In genomic region chr6:135498178-135498841, GRCh38 we compare ENCODE assay signal across 1 cellular context.
TF ChIP-seq lines count a peak whose summit lies in the region.

No MANE protein-coding gene starts in this region.

TF ChIP-seq in HepG2, 621 proteins besides CTCF, POLR2A, EP300 and RAD21 (continued from another document and continues in another):
- TF ChIP-seq RBM22 (optimal IDR thresholded peaks at IDR 0.05; ENCODE audit: low read length) = no peak
- TF ChIP-seq ETV6 (CRISPR knock-in tag; conservative IDR thresholded peaks at IDR 0.05) = no peak
- TF ChIP-seq CBX1 (IDR thresholded peaks at IDR 0.05; ENCODE audit: low read depth) = no peak
- no peak for TF ChIP-seq NPAS2 (CRISPR knock-in tag; IDR thresholded peaks at IDR 0.05; ENCODE audit: borderline replicate concordance)
- no peak for TF ChIP-seq MYPOP (CRISPR knock-in tag; IDR thresholded peaks at IDR 0.05)
- TF ChIP-seq GATAD2A (CRISPR knock-in tag; IDR thresholded peaks at IDR 0.05) = peak; percentile 74
- no peak; the same call in 1 of the 2 replicates for TF ChIP-seq ZNF691 (CRISPR knock-in tag; IDR thresholded peaks at IDR 0.05; ENCODE audit: borderline replicate concordance, low read depth)
- TF ChIP-seq ERF (CRISPR knock-in tag; IDR thresholded peaks at IDR 0.05) = no peak
- no peak for TF ChIP-seq ZNF543 (CRISPR knock-in tag; IDR thresholded peaks at IDR 0.05)
- TF ChIP-seq PRDM10 (CRISPR knock-in tag; IDR thresholded peaks at IDR 0.05; ENCODE audit: low read depth) = no peak
- TF ChIP-seq YEATS4 (CRISPR knock-in tag; IDR thresholded peaks at IDR 0.05; ENCODE audit: borderline replicate concordance) = no peak
- TF ChIP-seq TCF7 (IDR thresholded peaks at IDR 0.05; ENCODE audit: low read depth) = no peak
- no peak for TF ChIP-seq ZNF841 (CRISPR knock-in tag; IDR thresholded peaks at IDR 0.05; ENCODE audit: borderline replicate concordance)
- no peak for TF ChIP-seq HIVEP1 (CRISPR knock-in tag; IDR thresholded peaks at IDR 0.05)
- TF ChIP-seq ZNF414 (CRISPR knock-in tag; IDR thresholded peaks at IDR 0.05) = no peak
- TF ChIP-seq THAP7 (CRISPR knock-in tag; IDR thresholded peaks at IDR 0.05) = no peak
- no peak for TF ChIP-seq ZNF362 (CRISPR knock-in tag; IDR thresholded peaks at IDR 0.05; ENCODE audit: borderline replicate concordance)
- peak; percentile 63 for TF ChIP-seq SMAD3 (CRISPR knock-in tag; IDR thresholded peaks at IDR 0.05)
- no peak for TF ChIP-seq MBNL3 (CRISPR knock-in tag; conservative IDR thresholded peaks at IDR 0.05)
- TF ChIP-seq YY1 (IDR thresholded peaks at IDR 0.05; ENCODE audit: insufficient read depth, insufficient replicate concordance, low read depth, low read length) = peak; percentile 89
- TF ChIP-seq ZNF792 (CRISPR knock-in tag; IDR thresholded peaks at IDR 0.05) = no peak
- no peak for TF ChIP-seq HNRNPL (IDR thresholded peaks at IDR 0.05; ENCODE audit: low read depth, low read length)
- TF ChIP-seq ZFP36L1 (CRISPR knock-in tag; IDR thresholded peaks at IDR 0.05) = no peak
- TF ChIP-seq PRDM4 (CRISPR knock-in tag; IDR thresholded peaks at IDR 0.05; ENCODE audit: borderline replicate concordance) = no peak
- TF ChIP-seq TOPORS (CRISPR knock-in tag; IDR thresholded peaks at IDR 0.05) = no peak
- TF ChIP-seq DRAP1 (CRISPR knock-in tag; IDR thresholded peaks at IDR 0.05) = peak; percentile 47; the same call in 1 of the 2 replicates
- TF ChIP-seq ZNF354B (CRISPR knock-in tag; IDR thresholded peaks at IDR 0.05) = no peak
- TF ChIP-seq ZNF780A (CRISPR knock-in tag; IDR thresholded peaks at IDR 0.05) = no peak
- no peak for TF ChIP-seq ZSCAN21 (CRISPR knock-in tag; IDR thresholded peaks at IDR 0.05; ENCODE audit: borderline replicate concordance)
- no peak for TF ChIP-seq ZNF569 (CRISPR knock-in tag; IDR thresholded peaks at IDR 0.05; ENCODE audit: borderline replicate concordance)
- no peak; the same call in 1 of the 2 replicates for TF ChIP-seq ZNF615 (CRISPR knock-in tag; IDR thresholded peaks at IDR 0.05; ENCODE audit: borderline replicate concordance)
- no peak for TF ChIP-seq ZSCAN5A (CRISPR knock-in tag; IDR thresholded peaks at IDR 0.05; ENCODE audit: borderline replicate concordance)
- no peak for TF ChIP-seq KIAA2018 (CRISPR knock-in tag; IDR thresholded peaks at IDR 0.05; ENCODE audit: borderline replicate concordance)
- TF ChIP-seq MNT (IDR thresholded peaks at IDR 0.05) = no peak
